ENCODE assay signal across 8 cellular contexts in genomic region chr3:105906834-105907233, GRCh38. TPM values are rescaled to one million over a fixed set of nuclear protein-coding genes. Genes with fewer than 3 reads are reported as not detected.
DNase-seq lines count a peak whose midpoint lies in the region; ATAC-seq and TF ChIP-seq lines count a peak whose summit lies in the region.

No MANE protein-coding gene starts in this region.

- intact Hi-C loops in Right ventricle myocardium inferior (cut with DNase I), result loop anchor here (2.0 kb wide), 1 partner anchor 38 kb away; the partner anchor contains the start of gene CBLB
- intact Hi-C loops in cardiac septum (cut with DNase I), result loop anchor here (2.0 to 5.0 kb wide), 2 partner anchors 38 to 80 kb away; partner anchors contain the start of gene CBLB
- intact Hi-C loops in mucosa of descending colon (cut with DNase I, micrococcal nuclease), result no loop called here

- H3K4me1 ChIP-seq in mucosa of descending colon (ENCODE audit: low read depth), result no peaks in the 10 kb centered on the region

- H3K9me3 ChIP-seq in mucosa of descending colon, result no peaks in the 10 kb centered on the region

- H3K4me3 ChIP-seq in mucosa of descending colon, result no peak overlapping the region

- no peak for TF ChIP-seq CTCF in mucosa of descending colon (IDR thresholded peaks at IDR 0.05)

- H3K36me3 ChIP-seq in mucosa of descending colon (ENCODE audit: low read depth), result no peaks in the 10 kb centered on the region

- peak overlapping the region; percentile 45 for H3K27ac ChIP-seq in epithelial cell of prostate

- no peak for DNase-seq in Right ventricle myocardium inferior (ENCODE audit: missing footprints)
- DNase-seq in cardiac septum (ENCODE audit: low spot score), result no peak
- DNase-seq in epithelial cell of prostate (ENCODE audit: low read depth, low spot score), result no peak
- no peak for DNase-seq in mucosa of descending colon
- DNase-seq in activated T-cell treated with anti-CD3 and anti-CD28 coated beads, Interleukin-2, amount 50 U/mL, for 48 hours, result no peak
- DNase-seq in hypothalamus (lab: John Stamatoyannopoulos, UW), result no peak

- ATAC-seq in Right ventricle myocardium inferior, result peak; percentile 87
- ATAC-seq in mucosa of descending colon, result peak; percentile 14
- ATAC-seq in GM19463 (IDR thresholded peaks at IDR 0.05; ENCODE audit: unreplicated experiment), result no peak
- no peak for ATAC-seq in HG03095 (IDR thresholded peaks at IDR 0.05; ENCODE audit: unreplicated experiment)

RNA-seq across cellular contexts. Expression of gene CBLB, which starts 38.0 kb away (rescaled TPM):
- total RNA-seq in Right ventricle myocardium inferior (54.6 TPM), cardiac septum (38.6 TPM), mucosa of descending colon (10 to 100 TPM; 41.7 to 52.2 (median 51.0) TPM)

Comparison
In these comparisons a context has a peak if more than half of its experiments do, and no peak if none do; other contexts are left out.
1. ATAC-seq: peak in Right ventricle myocardium inferior (single experiment) and mucosa of descending colon (single experiment); none in GM19463 (single experiment) and HG03095 (single experiment).
2. intact Hi-C loops: an anchor here in Right ventricle myocardium inferior (2.0 kb wide) and cardiac septum (2.0 to 5.0 kb wide); none called in mucosa of descending colon.